In genomic region chr15:81959196-81959595, GRCh38 we compare ENCODE assay signal across 24 cellular contexts.
"Had no signal": no experiment of that assay in that cellular context is flagged by ENCODE, and none has a peak within 500 bp of the region (broad histone marks: within the 10 kb centered on the region; RNA-seq: fewer than 3 reads in every experiment).

No MANE protein-coding gene starts in this region.

- H3K4me3 ChIP-seq: left ventricle myocardium inferior, lung, neural progenitor cell, ovary, right atrium auricular region, right lobe of liver, smooth muscle cell, tibial nerve, upper lobe of left lung, vagina had no signal

- ATAC-seq: natural killer cell; right lobe of liver; stimulated activated memory B cell treated with anti-CD40 and anti-IgM and Interleukin-4, amounts not matched to agents 10 μg/mL and 1 μg/mL and 100 μg/mL, for 72 hours; stimulated activated naive CD8-positive, alpha-beta T cell treated with anti-CD3 and anti-CD28 coated beads, Interleukin-15, amount 100 ng/mL, for 72 hours had no signal

- H2AFZ ChIP-seq: neural progenitor cell had no signal

- H3K9me3 ChIP-seq: left ventricle myocardium inferior, neutrophil, ovary, right atrium auricular region, right lobe of liver, upper lobe of left lung, vagina had no signal

- H3K9ac ChIP-seq: neural progenitor cell had no signal

- H3K36me3 ChIP-seq: left ventricle myocardium inferior, neural progenitor cell, neutrophil, ovary, right atrium auricular region, right lobe of liver, tibial nerve, upper lobe of left lung, vagina had no signal

- H3K27ac ChIP-seq: left ventricle myocardium inferior, neural progenitor cell, neutrophil, ovary, right atrium auricular region, right lobe of liver, tibial nerve, upper lobe of left lung, vagina had no signal

- DNase-seq: islet precursor cell; left ventricle myocardium inferior; mesendoderm; naive B cell; natural killer cell; nephron progenitor cell; ovary; right lobe of liver; stimulated activated CD4-positive, alpha-beta T cell treated with anti-CD3 and anti-CD28 coated beads, Interleukin-1b, Interleukin-23, amount 100 ng/mL, for 48 hours; stimulated activated CD4-positive, alpha-beta T cell treated with anti-CD3 and anti-CD28 coated beads, Interleukin-2, amount 100 ng/mL, for 48 hours; stimulated activated CD4-positive, alpha-beta T cell treated with anti-CD3 and anti-CD28 coated beads, Interleukin-4, amount 100 ng/mL, for 4 hours; stimulated activated CD8-positive, alpha-beta memory T cell treated with anti-CD3 and anti-CD28 coated beads, Interleukin-4, amount 100 ng/mL, for 48 hours; stimulated activated naive CD4-positive, alpha-beta T cell treated with Interleukin-2 at 50 U/mL for 16 hours; stimulated activated naive CD8-positive, alpha-beta T cell treated with anti-CD3 and anti-CD28 coated beads, Interleukin-15, amount 100 ng/mL, for 72 hours; substantia nigra; upper lobe of left lung had no signal

- H3K4me2 ChIP-seq: neural progenitor cell, smooth muscle cell had no signal

- H3K4me1 ChIP-seq: neural progenitor cell, right atrium auricular region, right lobe of liver, tibial nerve, upper lobe of left lung, vagina had no signal

- H3K27me3 ChIP-seq: neural progenitor cell, neutrophil, ovary, right atrium auricular region, right lobe of liver, tibial nerve, upper lobe of left lung, vagina had no signal
